Comparison of ENCODE assay signal across 31 cellular contexts in the genomic region with DNA sequence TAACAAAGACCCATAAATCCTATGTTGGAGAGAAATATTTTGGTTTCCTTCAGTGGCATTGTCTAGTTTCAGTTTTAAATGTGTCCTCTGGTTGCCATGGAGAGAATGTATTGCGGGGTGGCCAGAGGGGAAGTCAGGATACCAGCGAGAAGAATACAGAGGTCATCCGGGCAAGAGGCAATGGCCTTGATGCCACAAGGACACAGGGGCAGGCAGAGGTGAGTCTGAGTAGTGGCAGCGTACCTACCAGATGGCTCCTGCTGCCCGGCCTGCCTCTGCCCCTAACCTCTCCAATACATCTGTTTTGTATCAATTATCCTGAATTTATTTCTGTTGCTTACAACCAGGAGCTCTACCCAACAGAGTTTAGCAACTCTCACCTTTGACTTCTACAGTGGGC. TPM values are rescaled to one million over a fixed set of nuclear protein-coding genes. Genes with fewer than 3 reads are reported as not detected.
"Had no signal": no experiment of that assay in that cellular context is flagged by ENCODE, and none has a peak within 500 bp of the region (broad histone marks: within the 10 kb centered on the region; RNA-seq: fewer than 3 reads in every experiment).

No MANE protein-coding gene starts in this region.

- H3K36me3 ChIP-seq: breast epithelium, MG63, Peyer's patch, SJSA1 had no signal

- H3K9me3 ChIP-seq: body of pancreas, breast epithelium, MG63, Peyer's patch, SJSA1, SK-N-SH had no signal

- H3K4me1 ChIP-seq: body of pancreas, breast epithelium, Peyer's patch, SJSA1 had no signal

- H3K27me3 ChIP-seq: body of pancreas, Peyer's patch had no signal

- H3K4me3 ChIP-seq: body of pancreas, breast epithelium, MG63, Peyer's patch, SJSA1 had no signal

- FAIRE-seq: astrocyte, TTC549 had no signal

- H3K27ac ChIP-seq: body of pancreas, breast epithelium, Peyer's patch, SJSA1 had no signal

- DNase-seq: activated CD4-positive, alpha-beta T cell treated with anti-CD3 and anti-CD28 coated beads for 36 hours; activated CD4-positive, alpha-beta T cell treated with anti-CD3 and anti-CD28 coated beads, Interleukin-2, amount 10 ng/mL, durations not matched to agents 7 days and 5 days; activated CD4-positive, alpha-beta T cell treated with anti-CD3 and anti-CD28 coated beads, Interleukin-2, amount 50 U/mL, for 48 hours; activated CD8-positive, alpha-beta T cell treated with anti-CD3 and anti-CD28 coated beads, Interleukin-2, amount 10 ng/mL, durations not matched to agents 7 days and 5 days; activated gamma-delta T cell; activated naive CD4-positive, alpha-beta T cell treated with Interleukin-2 at 50 U/mL for 16 hours; activated naive CD8-positive, alpha-beta T cell treated with anti-CD3 and anti-CD28 coated beads, Interleukin-2, amount 10 ng/mL, durations not matched to agents 7 days and 5 days; activated T-cell treated with anti-CD3 and anti-CD28 coated beads, Interleukin-2, amount 50 U/mL, for 24 hours; body of pancreas; Kasumi-1; KG1; MG63; NCI-H1092; NCI-H1436 treated with DMSO at 0.1 percent for 48 hours; NCI-H1694 treated with DMSO at 0.1 percent for 48 hours; NCI-H2029; NCI-H345; NCI-H524 treated with DMSO at 0.1 percent for 48 hours; NK-92 treated with Interleukin-12 subunit alpha and Interleukin-12 subunit beta, amount 100 ng/mL, for 24 hours; PC-3; Peyer's patch; RPMI8226; SHP77 treated with DMSO at 0.1 percent for 48 hours; SK-N-SH had no signal

- ATAC-seq: activated CD4-positive, alpha-beta T cell treated with anti-CD3 and anti-CD28 coated beads for 36 hours; activated CD8-positive, alpha-beta T cell treated with anti-CD3 and anti-CD28 coated beads, Interleukin-2, amount 10 ng/mL, durations not matched to agents 7 days and 5 days; body of pancreas; PC-3 had no signal

- H3K4me2 ChIP-seq: SK-N-SH had no signal

- H3K9ac ChIP-seq: SK-N-SH had no signal

RNA-seq across cellular contexts. Expression of a gene that starts 14.9 kb away (rescaled TPM):
- total RNA-seq: activated CD4-positive, alpha-beta T cell treated with anti-CD3 and anti-CD28 coated beads for 36 hours; activated CD4-positive, alpha-beta T cell treated with anti-CD3 and anti-CD28 coated beads, Interleukin-2, amount 10 ng/mL, durations not matched to agents 7 days and 5 days; activated CD8-positive, alpha-beta T cell treated with anti-CD3 and anti-CD28 coated beads, Interleukin-2, amount 10 ng/mL, durations not matched to agents 7 days and 5 days; activated naive CD8-positive, alpha-beta T cell treated with anti-CD3 and anti-CD28 coated beads, Interleukin-2, amount 10 ng/mL, durations not matched to agents 7 days and 5 days; activated T-helper 2 cell treated with anti-CD3 and anti-CD28 coated beads, Interferon-gamma antibody, Interleukin-2, Interleukin-4, amounts not matched to agents 10 μg/mL and 5 μg/mL and 100 μg/mL, durations not matched to agents 14 hours and 24 hours and 36 hours; cardiac septum; NCI-H460; PC-3; SJSA1 had no signal
- polyA plus RNA-seq: SK-N-SH had no signal
